Comparison of ENCODE assay signal across 1 cellular context in the genomic region with DNA sequence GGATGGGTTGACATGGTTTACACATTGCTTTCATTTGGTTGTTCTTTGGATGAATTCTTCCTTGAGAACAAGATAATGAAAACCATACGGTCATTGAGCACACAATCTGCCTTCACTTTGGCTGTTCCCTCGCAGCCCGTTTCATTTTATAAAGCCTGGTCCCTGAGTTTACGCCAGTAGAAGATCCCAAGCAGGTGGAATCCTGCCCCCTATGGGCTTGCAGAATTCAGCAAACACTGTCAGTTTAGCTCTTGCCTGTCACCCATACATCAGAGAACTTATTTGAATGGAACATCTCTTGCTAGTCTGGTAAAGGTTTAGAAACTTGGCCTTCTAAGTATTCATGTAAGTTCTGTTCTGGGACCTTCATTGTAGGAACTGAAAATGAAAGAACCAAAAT.
TF ChIP-seq lines count a peak whose summit lies in the region.

No MANE protein-coding gene starts in this region.

TF ChIP-seq in HepG2, 621 proteins besides CTCF, POLR2A, EP300 and RAD21 (continued from another document):
- TF ChIP-seq, protein P1, sequence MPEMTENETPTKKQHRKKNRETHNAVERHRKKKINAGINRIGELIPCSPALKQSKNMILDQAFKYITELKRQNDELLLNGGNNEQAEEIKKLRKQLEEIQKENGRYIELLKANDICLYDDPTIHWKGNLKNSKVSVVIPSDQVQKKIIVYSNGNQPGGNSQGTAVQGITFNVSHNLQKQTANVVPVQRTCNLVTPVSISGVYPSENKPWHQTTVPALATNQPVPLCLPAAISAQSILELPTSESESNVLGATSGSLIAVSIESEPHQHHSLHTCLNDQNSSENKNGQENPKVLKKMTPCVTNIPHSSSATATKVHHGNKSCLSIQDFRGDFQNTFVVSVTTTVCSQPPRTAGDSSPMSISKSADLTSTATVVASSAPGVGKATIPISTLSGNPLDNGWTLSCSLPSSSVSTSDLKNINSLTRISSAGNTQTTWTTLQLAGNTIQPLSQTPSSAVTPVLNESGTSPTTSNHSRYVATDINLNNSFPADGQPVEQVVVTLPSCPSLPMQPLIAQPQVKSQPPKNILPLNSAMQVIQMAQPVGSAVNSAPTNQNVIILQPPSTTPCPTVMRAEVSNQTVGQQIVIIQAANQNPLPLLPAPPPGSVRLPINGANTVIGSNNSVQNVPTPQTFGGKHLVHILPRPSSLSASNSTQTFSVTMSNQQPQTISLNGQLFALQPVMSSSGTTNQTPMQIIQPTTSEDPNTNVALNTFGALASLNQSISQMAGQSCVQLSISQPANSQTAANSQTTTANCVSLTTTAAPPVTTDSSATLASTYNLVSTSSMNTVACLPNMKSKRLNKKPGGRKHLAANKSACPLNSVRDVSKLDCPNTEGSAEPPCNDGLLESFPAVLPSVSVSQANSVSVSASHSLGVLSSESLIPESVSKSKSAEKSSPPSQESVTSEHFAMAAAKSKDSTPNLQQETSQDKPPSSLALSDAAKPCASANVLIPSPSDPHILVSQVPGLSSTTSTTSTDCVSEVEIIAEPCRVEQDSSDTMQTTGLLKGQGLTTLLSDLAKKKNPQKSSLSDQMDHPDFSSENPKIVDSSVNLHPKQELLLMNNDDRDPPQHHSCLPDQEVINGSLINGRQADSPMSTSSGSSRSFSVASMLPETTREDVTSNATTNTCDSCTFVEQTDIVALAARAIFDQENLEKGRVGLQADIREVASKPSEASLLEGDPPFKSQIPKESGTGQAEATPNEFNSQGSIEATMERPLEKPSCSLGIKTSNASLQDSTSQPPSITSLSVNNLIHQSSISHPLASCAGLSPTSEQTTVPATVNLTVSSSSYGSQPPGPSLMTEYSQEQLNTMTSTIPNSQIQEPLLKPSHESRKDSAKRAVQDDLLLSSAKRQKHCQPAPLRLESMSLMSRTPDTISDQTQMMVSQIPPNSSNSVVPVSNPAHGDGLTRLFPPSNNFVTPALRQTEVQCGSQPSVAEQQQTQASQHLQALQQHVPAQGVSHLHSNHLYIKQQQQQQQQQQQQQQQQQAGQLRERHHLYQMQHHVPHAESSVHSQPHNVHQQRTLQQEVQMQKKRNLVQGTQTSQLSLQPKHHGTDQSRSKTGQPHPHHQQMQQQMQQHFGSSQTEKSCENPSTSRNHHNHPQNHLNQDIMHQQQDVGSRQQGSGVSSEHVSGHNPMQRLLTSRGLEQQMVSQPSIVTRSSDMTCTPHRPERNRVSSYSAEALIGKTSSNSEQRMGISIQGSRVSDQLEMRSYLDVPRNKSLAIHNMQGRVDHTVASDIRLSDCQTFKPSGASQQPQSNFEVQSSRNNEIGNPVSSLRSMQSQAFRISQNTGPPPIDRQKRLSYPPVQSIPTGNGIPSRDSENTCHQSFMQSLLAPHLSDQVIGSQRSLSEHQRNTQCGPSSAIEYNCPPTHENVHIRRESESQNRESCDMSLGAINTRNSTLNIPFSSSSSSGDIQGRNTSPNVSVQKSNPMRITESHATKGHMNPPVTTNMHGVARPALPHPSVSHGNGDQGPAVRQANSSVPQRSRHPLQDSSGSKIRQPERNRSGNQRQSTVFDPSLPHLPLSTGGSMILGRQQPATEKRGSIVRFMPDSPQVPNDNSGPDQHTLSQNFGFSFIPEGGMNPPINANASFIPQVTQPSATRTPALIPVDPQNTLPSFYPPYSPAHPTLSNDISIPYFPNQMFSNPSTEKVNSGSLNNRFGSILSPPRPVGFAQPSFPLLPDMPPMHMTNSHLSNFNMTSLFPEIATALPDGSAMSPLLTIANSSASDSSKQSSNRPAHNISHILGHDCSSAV (CRISPR knock-in tag; IDR thresholded peaks at IDR 0.05; ENCODE audit: borderline replicate concordance): no peak
